In genomic region chr11:74014880-74015279, GRCh38 we compare ENCODE assay signal across 24 cellular contexts. TPM values are rescaled to one million over a fixed set of nuclear protein-coding genes. Genes with fewer than 3 reads are reported as not detected.
DNase-seq lines count a peak whose midpoint lies in the region; ATAC-seq and TF ChIP-seq lines count a peak whose summit lies in the region.
"Had no signal": no experiment of that assay in that cellular context is flagged by ENCODE, and none has a peak within 500 bp of the region (broad histone marks: within the 10 kb centered on the region; RNA-seq: fewer than 3 reads in every experiment).

No MANE protein-coding gene starts in this region.

- no peaks in the 10 kb centered on the region for H3K27me3 Mint-ChIP-seq in IgD-negative memory B cell
- H3K27me3 Mint-ChIP-seq in activated T-helper 1 cell treated with anti-CD3 and anti-CD28 coated beads, Interleukin-12 subunit alpha, Interleukin-12 subunit beta, Interleukin-2, Interleukin-4 antibody, amounts not matched to agents 30 ng/mL and 10 ng/mL and 1 ng/mL, durations not matched to agents 14 hours and 24 hours and 36 hours (ENCODE audit: insufficient read depth): no peaks in the 10 kb centered on the region
- H3K27me3 Mint-ChIP-seq in naive thymus-derived CD8-positive, alpha-beta T cell: no peaks in the 10 kb centered on the region
- H3K27me3 Mint-ChIP-seq: activated B cell treated with CpG ODN at 0.5 μM for 24 hours; activated naive CD8-positive, alpha-beta T cell treated with anti-CD3 and anti-CD28 coated beads, Interleukin-2, amount 50 U/mL, for 24 hours; stimulated activated naive B cell treated with anti-CD40 and anti-IgM and Interleukin-4, amounts not matched to agents 10 μg/mL and 1 μg/mL and 100 μg/mL, for 72 hours had no signal

- peak overlapping the region in 1 of 4 donors; percentile 90 for H3K4me3 Mint-ChIP-seq in IgD-negative memory B cell
- H3K4me3 Mint-ChIP-seq in activated T-helper 1 cell treated with anti-CD3 and anti-CD28 coated beads, Interleukin-12 subunit alpha, Interleukin-12 subunit beta, Interleukin-2, Interleukin-4 antibody, amounts not matched to agents 30 ng/mL and 10 ng/mL and 1 ng/mL, durations not matched to agents 14 hours and 24 hours and 36 hours: no peak overlapping the region
- peak overlapping the region in 2 of 10 donors; percentile 23 to 34 for H3K4me3 Mint-ChIP-seq in naive thymus-derived CD8-positive, alpha-beta T cell
- H3K4me3 Mint-ChIP-seq: activated B cell treated with CpG ODN at 0.5 μM for 24 hours; activated naive CD8-positive, alpha-beta T cell treated with anti-CD3 and anti-CD28 coated beads, Interleukin-2, amount 50 U/mL, for 24 hours; stimulated activated naive B cell treated with anti-CD40 and anti-IgM and Interleukin-4, amounts not matched to agents 10 μg/mL and 1 μg/mL and 100 μg/mL, for 72 hours had no signal

- POLR2A ChIA-PET in naive thymus-derived CD8-positive, alpha-beta T cell (lab: Charles Lee): interaction anchor here (0.8 to 15.0 kb wide), 6 partner anchors 10 to 51 kb away, joined by 3 to 452 read pairs (median 12); partner anchors contain the start of gene UCP2

- H3K27ac Mint-ChIP-seq in IgD-negative memory B cell: peak overlapping the region; percentile 53 to 83 (median 59)
- H3K27ac Mint-ChIP-seq in activated T-helper 1 cell treated with anti-CD3 and anti-CD28 coated beads, Interleukin-12 subunit alpha, Interleukin-12 subunit beta, Interleukin-2, Interleukin-4 antibody, amounts not matched to agents 30 ng/mL and 10 ng/mL and 1 ng/mL, durations not matched to agents 14 hours and 24 hours and 36 hours: peak overlapping the region; percentile 70
- H3K27ac Mint-ChIP-seq in naive thymus-derived CD8-positive, alpha-beta T cell: peak overlapping the region; percentile 32 to 97 (median 78)
- H3K27ac Mint-ChIP-seq: activated naive CD8-positive, alpha-beta T cell treated with anti-CD3 and anti-CD28 coated beads, Interleukin-2, amount 50 U/mL, for 24 hours had no signal

- no peak for ATAC-seq in naive thymus-derived CD8-positive, alpha-beta T cell
- ATAC-seq: activated naive CD8-positive, alpha-beta T cell treated with anti-CD3 and anti-CD28 coated beads, Interleukin-2, amount 50 U/mL, for 24 hours; body of pancreas; gastrocnemius medialis; stimulated activated naive B cell treated with anti-CD40 and anti-IgM and Interleukin-4, amounts not matched to agents 10 μg/mL and 1 μg/mL and 100 μg/mL, for 72 hours had no signal

- peak; percentile 50 for DNase-seq in activated CD8-positive, alpha-beta memory T cell treated with anti-CD3 and anti-CD28 coated beads, Interleukin-2, amount 50 U/mL, for 48 hours
- DNase-seq in activated CD8-positive, alpha-beta memory T cell treated with anti-CD3 and anti-CD28 coated beads for 24 hours: no peak
- no peak for DNase-seq in activated T-helper 1 cell treated with anti-CD3 and anti-CD28 coated beads, Interleukin-12 subunit alpha, Interleukin-12 subunit beta, Interleukin-2, Interleukin-4 antibody, amounts not matched to agents 30 ng/mL and 10 ng/mL and 1 ng/mL, durations not matched to agents 14 hours and 24 hours and 36 hours (ENCODE audit: low spot score)
- DNase-seq in naive thymus-derived CD8-positive, alpha-beta T cell: no peak
- DNase-seq in GM20000 (ENCODE audit: low spot score): no peak
- DNase-seq in NCI-H345 treated with DMSO at 0.1 percent for 48 hours (lab: John Stamatoyannopoulos, UW; ENCODE audit: unreplicated experiment): no peak
- DNase-seq in NCI-H510A treated with DMSO at 0.1 percent for 48 hours (lab: John Stamatoyannopoulos, UW): no peak
- DNase-seq: activated B cell treated with CpG ODN at 0.5 μM for 24 hours; activated naive CD8-positive, alpha-beta T cell treated with anti-CD3 and anti-CD28 coated beads, Interleukin-2, amount 50 U/mL, for 24 hours; C1 segment of cervical spinal cord; esophagus squamous epithelium; gastrocnemius medialis; islet precursor cell; NCI-H1105; NCI-H2081 treated with DMSO at 0.1 percent for 48 hours; NCI-H446 treated with DMSO at 0.1 percent for 48 hours; PC-9; SJCRH30; stimulated activated CD4-positive, alpha-beta T cell treated with anti-CD3 and anti-CD28 coated beads, Interleukin-2, amount 100 ng/mL, for 24 hours; stimulated activated naive B cell treated with anti-CD40 and anti-IgM and Interleukin-4, amounts not matched to agents 10 μg/mL and 1 μg/mL and 100 μg/mL, for 72 hours; uterus had no signal

- TF ChIP-seq CTCF in GM20000 (IDR thresholded peaks at IDR 0.05; ENCODE audit: extremely low read depth, missing control alignments): no peak

- H3K9me3 Mint-ChIP-seq in IgD-negative memory B cell: no peaks in the 10 kb centered on the region
- no peaks in the 10 kb centered on the region for H3K9me3 Mint-ChIP-seq in activated T-helper 1 cell treated with anti-CD3 and anti-CD28 coated beads, Interleukin-12 subunit alpha, Interleukin-12 subunit beta, Interleukin-2, Interleukin-4 antibody, amounts not matched to agents 30 ng/mL and 10 ng/mL and 1 ng/mL, durations not matched to agents 14 hours and 24 hours and 36 hours
- H3K9me3 Mint-ChIP-seq in naive thymus-derived CD8-positive, alpha-beta T cell: no peaks in the 10 kb centered on the region
- H3K9me3 Mint-ChIP-seq: activated B cell treated with CpG ODN at 0.5 μM for 24 hours; activated naive CD8-positive, alpha-beta T cell treated with anti-CD3 and anti-CD28 coated beads, Interleukin-2, amount 50 U/mL, for 24 hours; stimulated activated naive B cell treated with anti-CD40 and anti-IgM and Interleukin-4, amounts not matched to agents 10 μg/mL and 1 μg/mL and 100 μg/mL, for 72 hours had no signal

- H3K36me3 Mint-ChIP-seq in IgD-negative memory B cell: peaks cover 13% of the 10 kb centered on the region
- H3K36me3 Mint-ChIP-seq in activated T-helper 1 cell treated with anti-CD3 and anti-CD28 coated beads, Interleukin-12 subunit alpha, Interleukin-12 subunit beta, Interleukin-2, Interleukin-4 antibody, amounts not matched to agents 30 ng/mL and 10 ng/mL and 1 ng/mL, durations not matched to agents 14 hours and 24 hours and 36 hours (ENCODE audit: low read depth): peaks cover 38% of the 10 kb centered on the region
- H3K36me3 Mint-ChIP-seq in naive thymus-derived CD8-positive, alpha-beta T cell: peaks cover 0 to 18% (median 16%) of the 10 kb centered on the region in 3 donors

- intact Hi-C loops in activated T-helper 1 cell treated with anti-CD3 and anti-CD28 coated beads, Interleukin-12 subunit alpha, Interleukin-12 subunit beta, Interleukin-2, Interleukin-4 antibody, amounts not matched to agents 30 ng/mL and 10 ng/mL and 1 ng/mL, durations not matched to agents 14 hours and 24 hours and 36 hours (cut with micrococcal nuclease): no loop called here

- peaks cover 37 to 55% (median 54%) of the 10 kb centered on the region in 3 donors for H3K4me1 Mint-ChIP-seq in IgD-negative memory B cell
- peaks cover 83% of the 10 kb centered on the region for H3K4me1 Mint-ChIP-seq in activated T-helper 1 cell treated with anti-CD3 and anti-CD28 coated beads, Interleukin-12 subunit alpha, Interleukin-12 subunit beta, Interleukin-2, Interleukin-4 antibody, amounts not matched to agents 30 ng/mL and 10 ng/mL and 1 ng/mL, durations not matched to agents 14 hours and 24 hours and 36 hours (ENCODE audit: low read depth)
- peaks cover 40 to 77% (median 65%) of the 10 kb centered on the region in 4 donors for H3K4me1 Mint-ChIP-seq in naive thymus-derived CD8-positive, alpha-beta T cell

RNA-seq across cellular contexts. Expression of gene UCP3, which starts 6.0 kb away (rescaled TPM):
- 0.19 TPM for polyA plus RNA-seq in IgD-negative memory B cell
- total RNA-seq in activated T-helper 1 cell treated with anti-CD3 and anti-CD28 coated beads, Interleukin-12 subunit alpha, Interleukin-12 subunit beta, Interleukin-2, Interleukin-4 antibody, amounts not matched to agents 30 ng/mL and 10 ng/mL and 1 ng/mL, durations not matched to agents 14 hours and 24 hours and 36 hours: 4.1 and 4.8 TPM in 2 replicates
- total RNA-seq in naive thymus-derived CD8-positive, alpha-beta T cell: 1 to 10 TPM; 6.8 to 7.5 TPM
- polyA plus RNA-seq in naive thymus-derived CD8-positive, alpha-beta T cell: under 1 TPM in 2 of 3 donors, not detected in 1; 0.50 to 0.76 TPM

RNA-seq across cellular contexts. Expression of gene UCP2, which starts 32.2 kb away (rescaled TPM):
- 1,475 TPM for polyA plus RNA-seq in IgD-negative memory B cell
- total RNA-seq in activated T-helper 1 cell treated with anti-CD3 and anti-CD28 coated beads, Interleukin-12 subunit alpha, Interleukin-12 subunit beta, Interleukin-2, Interleukin-4 antibody, amounts not matched to agents 30 ng/mL and 10 ng/mL and 1 ng/mL, durations not matched to agents 14 hours and 24 hours and 36 hours: 821 and 858 TPM in 2 replicates
- 100 to 1,000 TPM; 388 to 396 TPM for total RNA-seq in naive thymus-derived CD8-positive, alpha-beta T cell
- polyA plus RNA-seq in naive thymus-derived CD8-positive, alpha-beta T cell: 1,000 to 10,000 TPM in 2 of 3 donors, 100 to 1,000 TPM in 1; 998 to 1,325 (median 1,191) TPM
- total RNA-seq: HT1080 had no signal
